In the genomic region with DNA sequence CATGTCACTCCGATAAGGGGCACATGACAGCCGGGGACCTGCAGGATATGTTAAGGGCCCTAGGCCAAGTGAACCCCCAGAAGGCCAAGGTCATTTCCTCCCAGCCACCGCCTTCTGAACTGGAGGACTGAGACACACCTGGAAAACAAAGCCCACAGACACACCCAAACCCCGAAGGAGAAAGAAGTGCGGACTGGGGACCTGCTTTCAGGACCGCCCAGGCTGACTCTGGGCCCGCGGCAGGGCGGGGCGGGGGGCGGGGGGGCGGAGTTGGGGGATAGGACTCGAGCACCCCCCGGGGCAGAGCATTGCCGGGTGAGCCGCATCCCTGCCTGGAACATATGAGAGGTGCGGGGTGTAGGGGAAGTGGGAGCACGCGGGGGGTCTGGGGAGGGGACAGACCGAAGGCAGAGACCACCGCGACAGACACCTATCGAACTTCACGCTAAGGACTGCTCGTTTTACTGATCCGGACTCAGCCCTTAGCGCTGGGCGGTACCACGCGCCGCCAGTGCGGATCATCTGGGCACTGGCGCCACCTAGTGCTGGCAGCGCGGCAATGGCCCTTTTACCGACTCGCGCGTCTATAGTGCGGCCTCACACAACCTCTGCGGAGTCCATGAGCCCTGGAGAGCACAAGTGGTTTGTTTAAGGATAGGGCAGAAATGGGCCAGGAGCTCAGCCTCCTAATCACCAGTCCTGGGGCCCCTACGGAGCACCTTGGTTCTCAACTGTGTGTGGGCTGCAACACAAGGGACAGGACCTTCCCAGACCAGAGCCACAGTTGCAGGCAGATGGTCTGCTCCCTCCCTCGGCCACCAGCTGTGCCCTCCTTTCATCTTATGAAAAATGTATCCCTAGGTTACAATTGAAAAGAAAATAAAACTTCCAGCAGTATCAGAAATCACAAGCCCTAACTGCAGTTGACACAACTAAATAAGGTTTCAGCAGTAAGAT, we compare ENCODE assay signal across 8 cellular contexts.
A peak's percentile ranks its signal among the peaks of the same experiment; 100 is the strongest.
DNase-seq lines count a peak whose midpoint lies in the region; ATAC-seq, FAIRE-seq and TF ChIP-seq lines count a peak whose summit lies in the region.

No MANE protein-coding gene starts in this region.

- H4K20me1 ChIP-seq in BLaER1 treated with 17β-estradiol and CSF1 and Interleukin-3, amounts not matched to agents 10 nM and 100 nM: peaks cover 0 to 4% (median 0%) of the 10 kb centered on the region in 11 experiments; a peak in 1 of 22 replicates

- H3K4me3 ChIP-seq in BLaER1 treated with 17β-estradiol and CSF1 and Interleukin-3, amounts not matched to agents 10 nM and 100 nM: peak overlapping the region in 8 of 10 experiments; percentile 37 to 65 (median 49); a peak in 12 of 20 replicates
- no peak overlapping the region for H3K4me3 ChIP-seq in lower leg skin (ENCODE audit: low read depth, poor library complexity, severe bottlenecking)

- H3K4me2 ChIP-seq in BLaER1 treated with 17β-estradiol and CSF1 and Interleukin-3, amounts not matched to agents 10 nM and 100 nM: peak overlapping the region; percentile 33 to 75 (median 47); a peak in 18 of 22 replicates

- H3K27me3 ChIP-seq in BLaER1 treated with 17β-estradiol and CSF1 and Interleukin-3, amounts not matched to agents 10 nM and 100 nM: no peaks in the 10 kb centered on the region

- peaks cover 0 to 12% (median 0%) of the 10 kb centered on the region in 11 experiments; a peak in 2 of 22 replicates for H3K9me3 ChIP-seq in BLaER1 treated with 17β-estradiol and CSF1 and Interleukin-3, amounts not matched to agents 10 nM and 100 nM (replicated peaks in 1 of 11)

- WGBS in lower leg skin, 2 donors: 8 to 17% methylated on average over 15 to 42 of the region's 43 CpGs

- H3K36me3 ChIP-seq in BLaER1 treated with 17β-estradiol and CSF1 and Interleukin-3, amounts not matched to agents 10 nM and 100 nM: no peaks in the 10 kb centered on the region

- H3K4me1 ChIP-seq in BLaER1 treated with 17β-estradiol and CSF1 and Interleukin-3, amounts not matched to agents 10 nM and 100 nM: peaks cover 0 to 5% (median 0%) of the 10 kb centered on the region in 10 experiments; a peak in 1 of 20 replicates

- FAIRE-seq in GM19239 (lab: Jason Lieb, UNC): peak; percentile 94

- H3K9ac ChIP-seq in BLaER1 treated with 17β-estradiol and CSF1 and Interleukin-3, amounts not matched to agents 10 nM and 100 nM: peak overlapping the region in 5 of 11 experiments; percentile 44 to 52 (median 51); a peak in 7 of 22 replicates

- peak; percentile 79 for DNase-seq in GM19239 (ENCODE audit: insufficient read length, low spot score)
- DNase-seq in NCI-H460 (ENCODE audit: extremely low read depth, low read depth): peak; percentile 73
- DNase-seq in activated CD4-positive, alpha-beta T cell treated with anti-CD3 and anti-CD28 coated beads, Interleukin-2, amount 50 U/mL, for 4 hours: peak; percentile 72 to 75
- peak; percentile 84 for DNase-seq in dermis blood vessel endothelial cell
- DNase-seq in lower leg skin (ENCODE audit: low spot score in 2 of 2): peak; percentile 51 to 94
- DNase-seq in stimulated activated CD4-positive, alpha-beta T cell treated with anti-CD3 and anti-CD28 coated beads, Interleukin-4, amount 100 ng/mL, for 48 hours (ENCODE audit: low read depth in 2 of 2): peak; percentile 68 to 75

- H3K27ac ChIP-seq in BLaER1 treated with 17β-estradiol and CSF1 and Interleukin-3, amounts not matched to agents 10 nM and 100 nM: no peak overlapping the region

- peak in 1 of 3 donors; percentile 51 for TF ChIP-seq CTCF in lower leg skin (IDR thresholded peaks at IDR 0.05)

- intact Hi-C loops in lower leg skin (cut with DNase I; ENCODE audit: low total_unique reads): no loop called here

- TF ChIP-seq POLR2A in lower leg skin (IDR thresholded peaks at IDR 0.05): no peak

- ATAC-seq in HG03378 (IDR thresholded peaks at IDR 0.05; ENCODE audit: unreplicated experiment): peak; percentile 95
